8 cellular contexts compared by ENCODE assay signal in the genomic region with DNA sequence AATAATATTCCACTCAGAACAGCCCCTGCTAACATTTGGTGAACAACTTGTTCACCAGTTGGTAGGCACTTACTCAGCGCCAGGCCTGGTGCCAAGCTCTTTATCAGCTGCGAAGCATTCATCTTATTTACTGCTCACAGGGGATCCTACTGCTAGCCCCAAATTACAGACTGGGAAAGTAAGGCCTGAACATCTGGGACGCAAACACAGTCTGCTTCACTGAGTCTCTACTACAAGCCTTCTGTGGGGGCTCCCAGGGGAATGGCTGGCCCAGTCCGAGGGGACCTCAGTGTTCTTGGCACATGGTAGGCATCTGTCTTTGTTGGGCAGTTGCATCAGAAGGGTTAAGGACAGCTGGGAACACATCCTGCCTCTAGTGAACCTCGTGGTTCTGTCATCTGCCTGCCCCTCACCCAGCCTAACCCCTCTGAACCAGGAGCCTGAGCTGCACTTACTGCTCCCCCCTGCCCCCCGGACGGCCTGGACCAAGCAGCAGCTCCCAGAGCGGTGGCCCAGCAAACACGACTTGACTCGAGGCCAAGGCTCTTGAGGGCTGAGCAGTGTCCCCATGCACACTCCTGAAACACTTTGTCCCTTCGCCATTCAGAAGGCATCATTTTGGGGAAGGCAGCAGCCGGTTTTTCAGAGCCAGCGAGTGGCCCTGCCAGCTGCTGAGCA. TPM values are rescaled to one million over a fixed set of nuclear protein-coding genes. Genes with fewer than 3 reads are reported as not detected.
A peak's percentile ranks its signal among the peaks of the same experiment; 100 is the strongest.
DNase-seq lines count a peak whose midpoint lies in the region; ATAC-seq and TF ChIP-seq lines count a peak whose summit lies in the region.

PHYHD1 (plus strand) TSS at position 602 of the 678 bp plus-strand sequence. CDS start 1,342 bp downstream, outside the sequence.

- DNase-seq in A673 (ENCODE audit: low spot score), result peak; percentile 72
- peak; percentile 89 for DNase-seq in NCI-H2029 (lab: John Stamatoyannopoulos, UW)
- DNase-seq in lower lobe of right lung, result peak; percentile 76
- no peak for DNase-seq in GM10248 (ENCODE audit: extremely low spot score)

- H3K9me3 ChIP-seq in A673 (ENCODE audit: low read depth, low read length, poor library complexity, severe bottlenecking), result no peaks in the 10 kb centered on the region
- no peaks in the 10 kb centered on the region for H3K9me3 ChIP-seq in lower lobe of right lung

- H3K36me3 ChIP-seq in A673 (ENCODE audit: insufficient read depth, low read length, poor library complexity, severe bottlenecking) (peaks cover 19% of the 10 kb centered on the region), lower lobe of right lung (peaks cover 23% of the 10 kb centered on the region)

- ATAC-seq in lower lobe of right lung (peak; percentile 37 to 48), HG02623 (IDR thresholded peaks at IDR 0.05; ENCODE audit: unreplicated experiment) (no peak), HG02642 (IDR thresholded peaks at IDR 0.05; ENCODE audit: poor library complexity, unreplicated experiment) (no peak)

- no TSS peak for BruUV-seq in A673 (replicated peaks; lab: Mats Ljungman, UMichigan)

- H3K4me1 ChIP-seq in A673 (ENCODE audit: insufficient read depth, low read length, poor library complexity, severe bottlenecking) (peaks cover 33% of the 10 kb centered on the region), lower lobe of right lung (peaks cover 61% of the 10 kb centered on the region)

- POLR2A ChIA-PET in A673 (lab: Charles Lee; ENCODE audit: low non-redundant PET) (no interaction called here), GM10248 (lab: Yijun Ruan, JAX) (no interaction called here)

- H3K4me3 ChIP-seq in A673 (ENCODE audit: low read depth, low read length, poor library complexity, severe bottlenecking) (peak within 1 kb of the TSS; percentile 47), lower lobe of right lung (peak within 1 kb of the TSS; percentile 62)

- CTCF ChIA-PET in A673 (lab: Charles Lee) (no interaction called here), GM10248 (lab: Yijun Ruan, JAX) (interaction anchor here (1.1 to 3.1 kb wide), 2 partner anchors 7 to 102 kb away, joined by 3 to 24 read pairs; partner anchors contain the start of gene ENDOG)

- no peaks in the 10 kb centered on the region for H3K27me3 ChIP-seq in A673 (replicated peaks; ENCODE audit: insufficient read depth, low read depth, low read length, poor library complexity)
- H3K27me3 ChIP-seq in lower lobe of right lung (ENCODE audit: low read depth), result no peaks in the 10 kb centered on the region

- H3K27ac ChIP-seq in A673 (ENCODE audit: low read depth, low read length, poor library complexity, severe bottlenecking) (peak within 1 kb of the TSS; percentile 89), cingulate gyrus (ENCODE audit: low read depth, low read length) (peak within 1 kb of the TSS; percentile 84), lower lobe of right lung (peak within 1 kb of the TSS; percentile 89), temporal lobe (ENCODE audit: low read depth, low read length) (peak within 1 kb of the TSS; percentile 90)

- no peak for TF ChIP-seq CTCF in A673 (conservative IDR thresholded peaks at IDR 0.05; ENCODE audit: low read depth, low read length)
- no peak for TF ChIP-seq CTCF in lower lobe of right lung (IDR thresholded peaks at IDR 0.05)
- no peak for TF ChIP-seq CTCF in GM10248 (IDR thresholded peaks at IDR 0.05; ENCODE audit: control extremely low read depth, extremely low read depth, low read depth, missing control alignments)

- intact Hi-C loops in A673 (cut with micrococcal nuclease; ENCODE audit: unreplicated experiment), result loop anchor here (5.0 kb wide), 1 partner anchor 38 kb away; the partner anchor contains the start of genes KYAT1 and LRRC8A
- intact Hi-C loops in lower lobe of right lung (cut with DNase I), result loop anchor here (10.0 kb wide), 1 partner anchor 56 kb away; no protein-coding TSS in a partner anchor

RNA-seq across cellular contexts. Expression of gene PHYHD1, which starts in this region (rescaled TPM):
- total RNA-seq in A673 (2021) (6.3 and 8.0 TPM in 2 replicates), lower lobe of right lung (39.8 TPM), temporal lobe (1.2 TPM)

Comparison
In these comparisons a context has a peak if more than half of its experiments do, and no peak if none do; other contexts are left out.
1. ATAC-seq: peak in lower lobe of right lung (2 of 2); none in HG02623 (single experiment) and HG02642 (single experiment).
2. Peak in every context shown above with its lines, with median percentiles within 50 percentile points of each other: H3K27ac ChIP-seq.